1 cellular context compared by ENCODE assay signal in genomic region chr16:66936462-66936861, GRCh38.
A peak's percentile ranks its signal among the peaks of the same experiment; 100 is the strongest.
TF ChIP-seq lines count a peak whose summit lies in the region.

No MANE protein-coding gene starts in this region.

TF ChIP-seq in HepG2, 621 proteins besides CTCF, POLR2A, EP300 and RAD21:
- TF ChIP-seq RXRB (CRISPR knock-in tag; IDR thresholded peaks at IDR 0.05; ENCODE audit: borderline replicate concordance) = peak; percentile 25; the same call in 1 of the 2 replicates
- no peak for TF ChIP-seq SOX13 (IDR thresholded peaks at IDR 0.05)
- TF ChIP-seq SOX13 (CRISPR knock-in tag; conservative IDR thresholded peaks at IDR 0.05 in 1 of 2, IDR thresholded peaks at IDR 0.05 in 1 of 2) = no peak
- TF ChIP-seq ZNF296 (CRISPR knock-in tag; conservative IDR thresholded peaks at IDR 0.05) = 0 out of 2 replicates have a peak, but pooled peaks have one; percentile 53
- TF ChIP-seq ZBTB4 (CRISPR knock-in tag; IDR thresholded peaks at IDR 0.05; ENCODE audit: borderline replicate concordance) = no peak
- TF ChIP-seq MAF1 (CRISPR knock-in tag; IDR thresholded peaks at IDR 0.05; ENCODE audit: borderline replicate concordance) = 0 out of 2 replicates have a peak, but pooled peaks have one; percentile 59
- 0 out of 2 replicates have a peak, but pooled peaks have one; percentile 20 for TF ChIP-seq HOXA3 (CRISPR knock-in tag; IDR thresholded peaks at IDR 0.05)
- TF ChIP-seq ZFX (CRISPR knock-in tag; IDR thresholded peaks at IDR 0.05; ENCODE audit: low read depth) = peak; percentile 1; the same call in 1 of the 2 replicates
- 0 out of 2 replicates have a peak, but pooled peaks have one; percentile 38 for TF ChIP-seq ZNF543 (CRISPR knock-in tag; IDR thresholded peaks at IDR 0.05)
- TF ChIP-seq ZNF337 (CRISPR knock-in tag; IDR thresholded peaks at IDR 0.05; ENCODE audit: borderline replicate concordance, low read depth) = no peak
- TF ChIP-seq RBM22 (optimal IDR thresholded peaks at IDR 0.05; ENCODE audit: low read length) = no peak
- 0 out of 2 replicates have a peak, but pooled peaks have one; percentile 17 for TF ChIP-seq ZNF574 (CRISPR knock-in tag; IDR thresholded peaks at IDR 0.05)
- TF ChIP-seq HNRNPL (IDR thresholded peaks at IDR 0.05; ENCODE audit: low read depth, low read length) = 0 out of 2 replicates have a peak, but pooled peaks have one; percentile 33
- TF ChIP-seq ZHX1 (CRISPR knock-in tag; IDR thresholded peaks at IDR 0.05; ENCODE audit: low read depth) = peak; percentile 56; the same call in 1 of the 2 replicates
- TF ChIP-seq ZNF777 (CRISPR knock-in tag; IDR thresholded peaks at IDR 0.05) = no peak
- peak; percentile 43; the same call in 1 of the 2 replicates for TF ChIP-seq PPARG (CRISPR knock-in tag; conservative IDR thresholded peaks at IDR 0.05)
- no peak for TF ChIP-seq GABPA (IDR thresholded peaks at IDR 0.05; ENCODE audit: low read depth, low read length)
- 0 out of 2 replicates have a peak, but pooled peaks have one; percentile 6 for TF ChIP-seq GABPA (CRISPR knock-in tag; IDR thresholded peaks at IDR 0.05; ENCODE audit: low read depth)
- TF ChIP-seq HIC2 (CRISPR knock-in tag; IDR thresholded peaks at IDR 0.05; ENCODE audit: low read depth) = peak; percentile 72; the same call in 1 of the 2 replicates
- TF ChIP-seq ZMYM2 (CRISPR knock-in tag; IDR thresholded peaks at IDR 0.05) = 0 out of 2 replicates have a peak, but pooled peaks have one; percentile 26
- 0 out of 2 replicates have a peak, but pooled peaks have one; percentile 17 for TF ChIP-seq TERF1 (CRISPR knock-in tag; IDR thresholded peaks at IDR 0.05)
